8 cellular contexts compared by ENCODE assay signal in genomic region chr16:25110392-25110947, GRCh38. TPM values are rescaled to one million over a fixed set of nuclear protein-coding genes. Genes with fewer than 3 reads are reported as not detected.
DNase-seq lines count a peak whose midpoint lies in the region; ATAC-seq and TF ChIP-seq lines count a peak whose summit lies in the region.

No MANE protein-coding gene starts in this region.

- intact Hi-C loops in left ventricle myocardium inferior (cut with micrococcal nuclease): no loop called here
- intact Hi-C loops in Right ventricle myocardium superior (cut with DNase I): no loop called here

- H3K27ac ChIP-seq in left ventricle myocardium inferior (replicated peaks): peak overlapping the region; percentile 93
- H3K27ac ChIP-seq in gastroesophageal sphincter: peak overlapping the region in 3 of 4 donors; percentile 48 to 84 (median 82)

- TF ChIP-seq CTCF in left ventricle myocardium inferior (IDR thresholded peaks at IDR 0.05; ENCODE audit: borderline replicate concordance): no peak
- TF ChIP-seq CTCF in WTC11 (IDR thresholded peaks at IDR 0.05): no peak
- TF ChIP-seq CTCF in gastroesophageal sphincter (IDR thresholded peaks at IDR 0.05): no peak

- H3K9me3 Mint-ChIP-seq in WTC11: no peaks in the 10 kb centered on the region

- peak overlapping the region; percentile 93 for H3K4me3 Mint-ChIP-seq in WTC11

- H3K27me3 ChIP-seq in left ventricle myocardium inferior (ENCODE audit: low read depth) (no peaks in the 10 kb centered on the region), gastroesophageal sphincter (no peaks in the 10 kb centered on the region)

- CTCF ChIA-PET in WTC11 (lab: Charles Lee): interaction anchor here (1.2 kb wide), 1 partner anchor 276 kb away, joined by 4 read pairs; no protein-coding TSS in a partner anchor

- POLR2A ChIA-PET in WTC11 (lab: Charles Lee): interaction anchor here (1.3 kb wide), 1 partner anchor 44 kb away, joined by 6 read pairs; no protein-coding TSS in a partner anchor

- no peak for DNase-seq in left ventricle myocardium inferior
- DNase-seq in Right ventricle myocardium superior: no peak
- no peak for DNase-seq in WTC11 (ENCODE audit: low spot score)
- DNase-seq in stimulated activated CD4-positive, alpha-beta T cell treated with anti-CD3 and anti-CD28 coated beads, Interleukin-15, amount 100 ng/mL, for 24 hours: peak; percentile 67
- no peak for DNase-seq in epidermal melanocyte (ENCODE audit: insufficient read length, low spot score)

- H3K27me3 Mint-ChIP-seq in WTC11 (ENCODE audit: low read depth): no peaks in the 10 kb centered on the region; the same call in 1 of the 2 replicates

- H3K27ac Mint-ChIP-seq in WTC11: peak overlapping the region; percentile 86

- no peak for TF ChIP-seq POLR2A in gastroesophageal sphincter (IDR thresholded peaks at IDR 0.05)

- peak overlapping the region; percentile 99 for H3K4me3 ChIP-seq in left ventricle myocardium inferior
- peak overlapping the region; percentile 87 to 88 for H3K4me3 ChIP-seq in gastroesophageal sphincter

- no peak for TF ChIP-seq EP300 in gastroesophageal sphincter (IDR thresholded peaks at IDR 0.05)

- ATAC-seq in Right ventricle myocardium superior (ENCODE audit: poor library complexity) (no peak), WTC11 (no peak), gastroesophageal sphincter (no peak), GM19397 (IDR thresholded peaks at IDR 0.05; ENCODE audit: unreplicated experiment) (no peak), GM21367 (IDR thresholded peaks at IDR 0.05; ENCODE audit: unreplicated experiment) (no peak)

- 26 to 31% methylated on average over 7 of the region's 7 CpGs for WGBS in gastroesophageal sphincter (ENCODE audit: low coverage in 1 of 2), 2 donors

- peaks cover 28% of the 10 kb centered on the region for H3K4me1 Mint-ChIP-seq in WTC11

- H3K9me3 ChIP-seq in left ventricle myocardium inferior (replicated peaks) (no peaks in the 10 kb centered on the region), gastroesophageal sphincter (no peaks in the 10 kb centered on the region)

- H3K36me3 Mint-ChIP-seq in WTC11: no peaks in the 10 kb centered on the region

- H3K36me3 ChIP-seq in left ventricle myocardium inferior (no peaks in the 10 kb centered on the region), gastroesophageal sphincter (peaks cover 0 to 12% of the 10 kb centered on the region in 2 donors)

- peaks cover 74% of the 10 kb centered on the region for H3K4me1 ChIP-seq in left ventricle myocardium inferior
- H3K4me1 ChIP-seq in gastroesophageal sphincter: peaks cover 0 to 72% (median 21%) of the 10 kb centered on the region in 3 donors

TF ChIP-seq in WTC11, 78 proteins besides CTCF, POLR2A, EP300 and RAD21:
- no peak for TF ChIP-seq FOXP4 (CRISPR knock-in tag; IDR thresholded peaks at IDR 0.05)
- TF ChIP-seq ETV6 (CRISPR knock-in tag; IDR thresholded peaks at IDR 0.05): no peak
- no peak for TF ChIP-seq SMAD3 (CRISPR knock-in tag; IDR thresholded peaks at IDR 0.05; ENCODE audit: borderline replicate concordance)
- no peak for TF ChIP-seq KAT7 (CRISPR knock-in tag; IDR thresholded peaks at IDR 0.05; ENCODE audit: borderline replicate concordance)
- TF ChIP-seq MLX (CRISPR knock-in tag; IDR thresholded peaks at IDR 0.05): no peak
- no peak for TF ChIP-seq ATF2 (CRISPR knock-in tag; IDR thresholded peaks at IDR 0.05; ENCODE audit: borderline replicate concordance, low read depth)
- no peak for TF ChIP-seq NFATC4 (CRISPR knock-in tag; IDR thresholded peaks at IDR 0.05)
- no peak for TF ChIP-seq E2F5 (CRISPR knock-in tag; IDR thresholded peaks at IDR 0.05)
- no peak for TF ChIP-seq FOXP1 (CRISPR knock-in tag; IDR thresholded peaks at IDR 0.05; ENCODE audit: borderline replicate concordance)
- no peak for TF ChIP-seq GTF2I (CRISPR knock-in tag; conservative IDR thresholded peaks at IDR 0.05)
- no peak for TF ChIP-seq JAZF1 (CRISPR knock-in tag; IDR thresholded peaks at IDR 0.05)
- no peak for TF ChIP-seq MYBL2 (CRISPR knock-in tag; IDR thresholded peaks at IDR 0.05)
- TF ChIP-seq AFF4 (CRISPR knock-in tag; IDR thresholded peaks at IDR 0.05; ENCODE audit: borderline replicate concordance): no peak
TF ChIP-seq in WTC11: peak in this region for 0.

RNA-seq across cellular contexts. Expression of gene LCMT1, which starts 1.1 kb away (rescaled TPM):
- total RNA-seq in left ventricle myocardium inferior (41.1 TPM), Right ventricle myocardium superior (32.1 TPM), WTC11 (2021) (86.3 to 89.6 TPM (median 86.7 TPM) in 3 replicates), gastroesophageal sphincter (10 to 100 TPM; 15.1 to 49.3 (median 24.9) TPM)
